In the genomic region with DNA sequence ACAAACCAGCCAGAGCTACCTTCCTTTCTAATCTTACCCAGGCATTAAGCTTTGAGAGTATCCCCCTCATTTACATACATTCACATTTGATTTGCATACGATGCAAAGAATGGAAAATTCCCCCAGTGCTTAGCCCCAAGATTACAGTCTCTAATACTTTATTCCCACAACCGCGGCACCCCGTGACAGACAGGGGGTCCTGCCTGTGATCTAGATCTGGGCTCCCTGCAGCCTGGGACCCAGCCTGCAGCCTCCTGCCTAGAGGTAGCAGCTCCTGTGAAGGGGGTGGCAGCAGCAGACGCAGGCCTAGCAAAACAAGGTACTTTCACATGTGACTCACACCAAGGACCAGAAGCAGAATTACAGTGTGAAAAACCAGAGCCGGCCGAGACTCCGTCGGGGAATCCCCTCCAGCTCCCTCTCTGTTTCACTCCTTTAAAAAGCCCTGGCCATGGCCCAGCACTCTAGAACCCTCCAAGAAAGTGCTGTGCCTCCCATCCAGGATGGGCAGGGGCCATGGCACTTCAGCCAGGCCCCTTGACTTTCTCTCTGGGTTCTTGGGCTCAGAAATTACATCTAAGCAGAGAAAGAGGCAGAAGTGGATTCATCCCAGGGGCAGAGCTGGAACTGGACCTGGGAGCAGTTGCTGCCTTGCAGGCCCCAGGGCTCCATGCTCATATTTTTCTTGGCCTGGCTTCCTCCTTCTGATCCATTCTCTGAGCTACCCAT, we compare ENCODE assay signal across 8 cellular contexts. TPM values are rescaled to one million over a fixed set of nuclear protein-coding genes. Genes with fewer than 3 reads are reported as not detected.
DNase-seq lines count a peak whose midpoint lies in the region; ATAC-seq, FAIRE-seq and TF ChIP-seq lines count a peak whose summit lies in the region.

No MANE protein-coding gene starts in this region.

- no peak overlapping the region for H2BK15ac ChIP-seq in mesenchymal stem cell (ENCODE audit: low read depth, poor library complexity, severe bottlenecking)

- peak overlapping the region; percentile 17 for H3K4me3 Mint-ChIP-seq in activated naive CD4-positive, alpha-beta T cell treated with anti-CD3 and anti-CD28 coated beads for 36 hours

- peaks cover 93% of the 10 kb centered on the region for H3K4me1 Mint-ChIP-seq in activated naive CD4-positive, alpha-beta T cell treated with anti-CD3 and anti-CD28 coated beads for 36 hours (ENCODE audit: low read depth)

- H3K4me2 ChIP-seq in mesenchymal stem cell (ENCODE audit: low read length, poor library complexity, severe bottlenecking), result no peak overlapping the region

- peak overlapping the region; percentile 3 for H3K27ac ChIP-seq in mesenchymal stem cell (ENCODE audit: low read length, poor library complexity, severe bottlenecking)
- no peak overlapping the region for H3K27ac ChIP-seq in testis
- H3K27ac ChIP-seq in gastroesophageal sphincter, result peak overlapping the region in 1 of 4 donors; percentile 1

- DNase-seq in RCC 7860 (ENCODE audit: low spot score), result peak; percentile 72
- peak; percentile 95 for DNase-seq in activated naive CD4-positive, alpha-beta T cell treated with anti-CD3 and anti-CD28 coated beads for 36 hours
- peak; percentile 84 for DNase-seq in mesenchymal stem cell
- peak; percentile 40 for DNase-seq in testis
- DNase-seq in DMS 273 (lab: John Stamatoyannopoulos, UW; ENCODE audit: unreplicated experiment), result no peak

- peak overlapping the region in 1 of 2 experiments; percentile 29 for H3K4me3 ChIP-seq in mesenchymal stem cell (ENCODE audit: insufficient read depth in 1 of 2, low read depth in 1 of 2, low read length in 2 of 2)
- no peak overlapping the region for H3K4me3 ChIP-seq in testis
- H3K4me3 ChIP-seq in gastroesophageal sphincter, result no peak overlapping the region

- peak overlapping the region; percentile 57 for H3K9ac ChIP-seq in mesenchymal stem cell (ENCODE audit: low read length)

- no peak for TF ChIP-seq EP300 in gastroesophageal sphincter (IDR thresholded peaks at IDR 0.05)

- H3K23ac ChIP-seq in mesenchymal stem cell (ENCODE audit: low read length in 2 of 2), result no peak overlapping the region

- no peak overlapping the region for H3K14ac ChIP-seq in mesenchymal stem cell (ENCODE audit: low read length in 2 of 2)

- no peak overlapping the region for H4K91ac ChIP-seq in mesenchymal stem cell (ENCODE audit: low read length)

- no peak overlapping the region for H2BK5ac ChIP-seq in mesenchymal stem cell (ENCODE audit: low read depth, low read length, poor library complexity, severe bottlenecking)

- 22% methylated on average over 9 of the region's 9 CpGs for WGBS in mesenchymal stem cell
- WGBS in testis, 2 donors, result 56 to 74% methylated on average over 7 to 9 of the region's 9 CpGs
- 49 to 57% methylated on average over 1 to 3 of the region's 9 CpGs for WGBS in gastroesophageal sphincter (ENCODE audit: low coverage in 1 of 2), 2 donors

- H2BK120ac ChIP-seq in mesenchymal stem cell (ENCODE audit: low read depth, low read length), result no peak overlapping the region

- intact Hi-C loops in activated naive CD4-positive, alpha-beta T cell treated with anti-CD3 and anti-CD28 coated beads for 36 hours (cut with micrococcal nuclease), result loop anchor here (1.0 to 5.0 kb wide), 11 partner anchors 8 to 547 kb away; a partner anchor contains a TSS
- intact Hi-C loops in testis (cut with DNase I; ENCODE audit: low total_unique reads), result no loop called here

- no peaks in the 10 kb centered on the region for H3K36me3 ChIP-seq in mesenchymal stem cell (ENCODE audit: control insufficient read depth in 1 of 2, insufficient read depth in 2 of 2, low read depth in 1 of 2, low read length in 2 of 2)
- no peaks in the 10 kb centered on the region for H3K36me3 ChIP-seq in testis (ENCODE audit: low read depth, missing control alignments)
- H3K36me3 ChIP-seq in gastroesophageal sphincter, result no peaks in the 10 kb centered on the region

- TF ChIP-seq CTCF in testis (IDR thresholded peaks at IDR 0.05) (no peak), gastroesophageal sphincter (IDR thresholded peaks at IDR 0.05) (no peak)

- no peak overlapping the region for H3K18ac ChIP-seq in mesenchymal stem cell (ENCODE audit: low read depth in 1 of 2, low read length in 2 of 2)

- H3K27ac Mint-ChIP-seq in activated naive CD4-positive, alpha-beta T cell treated with anti-CD3 and anti-CD28 coated beads for 36 hours, result peak overlapping the region; percentile 94

- no peaks in the 10 kb centered on the region for H3K9me3 ChIP-seq in mesenchymal stem cell (ENCODE audit: control insufficient read depth, low read length)
- no peaks in the 10 kb centered on the region for H3K9me3 ChIP-seq in testis
- H3K9me3 ChIP-seq in gastroesophageal sphincter, result no peaks in the 10 kb centered on the region

- H2AFZ ChIP-seq in mesenchymal stem cell (ENCODE audit: low read depth, low read length), result no peak overlapping the region

- peaks cover 5% of the 10 kb centered on the region for H3K4me1 ChIP-seq in mesenchymal stem cell (ENCODE audit: control insufficient read depth, insufficient read depth, low read depth, low read length)
- no peaks in the 10 kb centered on the region for H3K4me1 ChIP-seq in testis
- peaks cover 0 to 22% (median 0%) of the 10 kb centered on the region in 3 donors for H3K4me1 ChIP-seq in gastroesophageal sphincter

- H2BK12ac ChIP-seq in mesenchymal stem cell (ENCODE audit: low read length in 2 of 2), result peak overlapping the region in 1 of 2 experiments; percentile 9

- H3K9me3 Mint-ChIP-seq in activated naive CD4-positive, alpha-beta T cell treated with anti-CD3 and anti-CD28 coated beads for 36 hours, result no peaks in the 10 kb centered on the region

- peak; percentile 41 for TF ChIP-seq POLR2A in GM15510 (IDR thresholded peaks at IDR 0.05; ENCODE audit: borderline replicate concordance, extremely low read depth, insufficient read length)
- no peak for TF ChIP-seq POLR2A in testis (IDR thresholded peaks at IDR 0.05)
- no peak for TF ChIP-seq POLR2A in gastroesophageal sphincter (IDR thresholded peaks at IDR 0.05)

- H3K27me3 ChIP-seq in mesenchymal stem cell (ENCODE audit: control insufficient read depth in 1 of 2, insufficient read depth in 1 of 2, low read length in 2 of 2), result peaks cover 10 to 15% of the 10 kb centered on the region in 2 experiments
- H3K27me3 ChIP-seq in testis, result no peaks in the 10 kb centered on the region
- H3K27me3 ChIP-seq in gastroesophageal sphincter, result no peaks in the 10 kb centered on the region

- no peak overlapping the region for H4K8ac ChIP-seq in mesenchymal stem cell (ENCODE audit: low read length)

- no peak overlapping the region for H3K4ac ChIP-seq in mesenchymal stem cell (ENCODE audit: low read depth in 1 of 2, low read length in 2 of 2)

- H3K36me3 Mint-ChIP-seq in activated naive CD4-positive, alpha-beta T cell treated with anti-CD3 and anti-CD28 coated beads for 36 hours (ENCODE audit: low read depth), result peaks cover 2% of the 10 kb centered on the region

- no peaks in the 10 kb centered on the region for H3K79me1 ChIP-seq in mesenchymal stem cell (replicated peaks; ENCODE audit: low read length, poor library complexity, severe bottlenecking)

- CTCF ChIA-PET in activated naive CD4-positive, alpha-beta T cell treated with anti-CD3 and anti-CD28 coated beads for 36 hours (lab: Charles Lee), result interaction anchor here (0.6 to 4.7 kb wide), 17 partner anchors 8 to 61 kb away, joined by 3 to 31 read pairs (median 11); no protein-coding TSS in a partner anchor

- no peak overlapping the region for H2AK5ac ChIP-seq in mesenchymal stem cell (ENCODE audit: low read length, severe bottlenecking)

- H3K27me3 Mint-ChIP-seq in activated naive CD4-positive, alpha-beta T cell treated with anti-CD3 and anti-CD28 coated beads for 36 hours (ENCODE audit: low read depth), result no peaks in the 10 kb centered on the region

- FAIRE-seq in RCC 7860 (lab: Jason Lieb, UNC), result peak; percentile 35

- ATAC-seq in HG02623 (IDR thresholded peaks at IDR 0.05; ENCODE audit: unreplicated experiment), result peak; percentile 85
- ATAC-seq in gastroesophageal sphincter, result no peak

RNA-seq across cellular contexts. Expression of a gene that starts 14.0 kb away (rescaled TPM):
- total RNA-seq in activated naive CD4-positive, alpha-beta T cell treated with anti-CD3 and anti-CD28 coated beads for 36 hours, result 10 to 100 TPM; 87.9 to 92.3 TPM
- 1.4 TPM for polyA plus RNA-seq in mesenchymal stem cell (2013, experiment 1 of 2)
- 1.4 TPM for polyA plus RNA-seq in mesenchymal stem cell (2013, experiment 2 of 2)
- total RNA-seq in testis, result 10 to 100 TPM; 15.2 to 16.1 TPM
- polyA plus RNA-seq in testis (ENCODE audit: insufficient read depth, low read depth, low replicate concordance), result 9.9 TPM
- total RNA-seq in gastroesophageal sphincter, result 1 to 10 TPM in 2 of 4 donors, under 1 TPM in 2; 0.94 to 1.4 (median 1.1) TPM

Comparison
In these comparisons a context has a peak if more than half of its experiments do, and no peak if none do; other contexts are left out.
1. RNA of a gene that starts 14.0 kb away (total RNA-seq): 87.9 to 92.3 TPM in activated naive CD4-positive, alpha-beta T cell treated with anti-CD3 and anti-CD28 coated beads for 36 hours and 15.2 to 16.1 TPM in testis; 0.94 to 1.4 TPM in gastroesophageal sphincter; every median in the first group is over 4 times any median in the second.